In the genomic region with DNA sequence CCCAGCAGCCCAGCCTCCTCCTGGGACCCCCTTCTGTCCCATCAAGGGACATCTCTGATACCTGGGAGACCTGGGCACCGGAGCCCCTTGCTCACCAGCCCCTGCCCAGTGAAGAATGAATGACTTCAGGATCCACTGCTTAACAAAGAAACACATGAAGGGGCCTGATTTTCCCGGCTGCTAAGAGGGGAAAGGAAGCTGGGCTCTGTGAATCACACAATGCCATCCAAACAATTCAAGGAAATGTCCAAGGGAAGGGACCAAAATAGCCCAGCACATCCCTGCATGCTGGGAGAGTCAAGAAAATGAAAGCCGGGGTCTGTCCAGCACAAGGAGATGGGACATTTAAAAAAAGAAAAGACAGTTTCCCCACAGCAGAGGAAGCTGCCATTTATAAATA, we compare ENCODE assay signal across 16 cellular contexts.
DNase-seq lines count a peak whose midpoint lies in the region; ATAC-seq, FAIRE-seq and TF ChIP-seq lines count a peak whose summit lies in the region.
"Had no signal": no experiment of that assay in that cellular context is flagged by ENCODE, and none has a peak within 500 bp of the region (broad histone marks: within the 10 kb centered on the region; RNA-seq: fewer than 3 reads in every experiment).

No MANE protein-coding gene starts in this region.

- H3K27ac Mint-ChIP-seq in activated naive CD4-positive, alpha-beta T cell treated with anti-CD3 and anti-CD28 coated beads, Interleukin-2, amount 10 ng/mL, durations not matched to agents 7 days and 5 days = no peak overlapping the region
- H3K27ac Mint-ChIP-seq: activated naive CD8-positive, alpha-beta T cell treated with anti-CD3 and anti-CD28 coated beads for 36 hours had no signal

- no peak for TF ChIP-seq POLR2A in prostate gland (IDR thresholded peaks at IDR 0.05)

- intact Hi-C loops in kidney (cut with DNase I) (no loop called here), prostate gland (cut with DNase I) (loop anchor here (10.0 kb wide), 1 partner anchor 183 kb away; no protein-coding TSS in a partner anchor)

- H3K27me3 ChIP-seq in brain microvascular endothelial cell (replicated peaks) (no peaks in the 10 kb centered on the region), prostate gland (replicated peaks; ENCODE audit: insufficient read depth) (no peaks in the 10 kb centered on the region)
- H3K27me3 ChIP-seq: colonic mucosa had no signal

- H3K4me1 Mint-ChIP-seq in activated naive CD4-positive, alpha-beta T cell treated with anti-CD3 and anti-CD28 coated beads, Interleukin-2, amount 10 ng/mL, durations not matched to agents 7 days and 5 days = no peaks in the 10 kb centered on the region
- H3K4me1 Mint-ChIP-seq: activated naive CD8-positive, alpha-beta T cell treated with anti-CD3 and anti-CD28 coated beads for 36 hours had no signal

- CTCF ChIA-PET in activated naive CD4-positive, alpha-beta T cell treated with anti-CD3 and anti-CD28 coated beads, Interleukin-2, amount 10 ng/mL, durations not matched to agents 7 days and 5 days (lab: Charles Lee) = interaction anchor here (1.9 kb wide), 1 partner anchor 190 kb away, joined by 6 read pairs; no protein-coding TSS in a partner anchor

- H3K27ac ChIP-seq in brain microvascular endothelial cell (no peak overlapping the region), kidney (ENCODE audit: low read depth in 2 of 2, low read length in 2 of 2) (peak overlapping the region; percentile 77 to 80), prostate gland (peak overlapping the region; percentile 57 to 76)
- H3K27ac ChIP-seq: colonic mucosa had no signal

- DNase-seq in A172 (ENCODE audit: low spot score) = peak; percentile 12
- DNase-seq in brain microvascular endothelial cell = peak; percentile 10
- no peak for DNase-seq in kidney
- DNase-seq in prostate gland (ENCODE audit: low spot score) = no peak
- DNase-seq in activated naive CD4-positive, alpha-beta T cell treated with anti-CD3 and anti-CD28 coated beads, Interleukin-2, amount 10 ng/mL, durations not matched to agents 7 days and 5 days = no peak
- DNase-seq in NCI-H1930 (lab: John Stamatoyannopoulos, UW) = no peak
- DNase-seq: activated naive CD8-positive, alpha-beta T cell treated with anti-CD3 and anti-CD28 coated beads for 36 hours; colonic mucosa; NCI-H1417 treated with DMSO at 0.1 percent for 48 hours; retina; stimulated activated naive CD4-positive, alpha-beta T cell treated with Interleukin-2 at 50 U/mL for 16 hours had no signal

- no peaks in the 10 kb centered on the region for H3K9me3 Mint-ChIP-seq in activated naive CD4-positive, alpha-beta T cell treated with anti-CD3 and anti-CD28 coated beads, Interleukin-2, amount 10 ng/mL, durations not matched to agents 7 days and 5 days
- H3K9me3 Mint-ChIP-seq: activated naive CD8-positive, alpha-beta T cell treated with anti-CD3 and anti-CD28 coated beads for 36 hours had no signal

- peaks cover 15% of the 10 kb centered on the region for H3K27me3 Mint-ChIP-seq in activated naive CD4-positive, alpha-beta T cell treated with anti-CD3 and anti-CD28 coated beads, Interleukin-2, amount 10 ng/mL, durations not matched to agents 7 days and 5 days

- H3K9me3 ChIP-seq in kidney (ENCODE audit: control insufficient read depth in 1 of 2, low read length in 2 of 2) (no peaks in the 10 kb centered on the region), prostate gland (no peaks in the 10 kb centered on the region)
- H3K9me3 ChIP-seq: colonic mucosa had no signal

- H3K36me3 ChIP-seq in brain microvascular endothelial cell (replicated peaks) (no peaks in the 10 kb centered on the region), kidney (ENCODE audit: control insufficient read depth in 1 of 2, insufficient read depth in 2 of 2, low read length in 2 of 2) (no peaks in the 10 kb centered on the region), prostate gland (no peaks in the 10 kb centered on the region)
- H3K36me3 ChIP-seq: colonic mucosa had no signal

- no peak for TF ChIP-seq CTCF in brain microvascular endothelial cell (IDR thresholded peaks at IDR 0.05; ENCODE audit: low read depth, low read length, missing control alignments)
- TF ChIP-seq CTCF in kidney (IDR thresholded peaks at IDR 0.05; ENCODE audit: borderline replicate concordance, extremely low read depth, insufficient read depth) = no peak
- no peak for TF ChIP-seq CTCF in prostate gland (IDR thresholded peaks at IDR 0.05)

- H3K4me3 ChIP-seq in brain microvascular endothelial cell (ENCODE audit: low read depth, low read length) = no peak overlapping the region
- H3K4me3 ChIP-seq in kidney (ENCODE audit: low read length in 2 of 2) = no peak overlapping the region
- H3K4me3 ChIP-seq in prostate gland = no peak overlapping the region
- H3K4me3 ChIP-seq: colonic mucosa, K562 had no signal

- 60% methylated on average over 3 of the region's 3 CpGs for WGBS in prostate gland

- peak overlapping the region in 1 of 2 donors; percentile 34 for H3K9ac ChIP-seq in kidney (ENCODE audit: low read length in 2 of 2)

- H3K36me3 Mint-ChIP-seq in activated naive CD4-positive, alpha-beta T cell treated with anti-CD3 and anti-CD28 coated beads, Interleukin-2, amount 10 ng/mL, durations not matched to agents 7 days and 5 days = no peaks in the 10 kb centered on the region
- H3K36me3 Mint-ChIP-seq: activated naive CD8-positive, alpha-beta T cell treated with anti-CD3 and anti-CD28 coated beads for 36 hours had no signal

- peaks cover 4 to 8% of the 10 kb centered on the region in 2 donors for H3K4me1 ChIP-seq in kidney (ENCODE audit: control insufficient read depth in 1 of 2, insufficient read depth in 1 of 2, low read depth in 1 of 2, low read length in 2 of 2)
- H3K4me1 ChIP-seq in prostate gland (replicated peaks) = peaks cover 15% of the 10 kb centered on the region
- H3K4me1 ChIP-seq: colonic mucosa had no signal

- H3K4me3 Mint-ChIP-seq in activated naive CD4-positive, alpha-beta T cell treated with anti-CD3 and anti-CD28 coated beads, Interleukin-2, amount 10 ng/mL, durations not matched to agents 7 days and 5 days = no peak overlapping the region
- H3K4me3 Mint-ChIP-seq: activated naive CD8-positive, alpha-beta T cell treated with anti-CD3 and anti-CD28 coated beads for 36 hours had no signal

- in situ Hi-C loops in brain microvascular endothelial cell (cut with HindIII; ENCODE audit: low pct_ligation_motif_present, low sequenced_read_pairs) = no loop called here

- no peak for ATAC-seq in HG03108 (IDR thresholded peaks at IDR 0.05; ENCODE audit: unreplicated experiment)
- no peak for ATAC-seq in GM18909 (IDR thresholded peaks at IDR 0.05; ENCODE audit: poor library complexity, unreplicated experiment)
- ATAC-seq: activated CD4-positive, CD25-positive, alpha-beta regulatory T cell treated with anti-CD3 and anti-CD28 coated beads, Interleukin-2, amount 50 U/mL, for 24 hours; K562 had no signal

- no peak for FAIRE-seq in kidney (lab: Jason Lieb, UNC)
- FAIRE-seq: H1, K562 had no signal

Comparison
In these comparisons a context has a peak if more than half of its experiments do, and no peak if none do; other contexts are left out.
1. DNase-seq: peak in A172 (single experiment) and brain microvascular endothelial cell (single experiment); none in kidney (single experiment), prostate gland (single experiment), activated naive CD4-positive, alpha-beta T cell treated with anti-CD3 and anti-CD28 coated beads, Interleukin-2, amount 10 ng/mL, durations not matched to agents 7 days and 5 days (single experiment) and NCI-H1930 (0 of 2).